Comparison of ENCODE assay signal across 1 cellular context in the genomic region with DNA sequence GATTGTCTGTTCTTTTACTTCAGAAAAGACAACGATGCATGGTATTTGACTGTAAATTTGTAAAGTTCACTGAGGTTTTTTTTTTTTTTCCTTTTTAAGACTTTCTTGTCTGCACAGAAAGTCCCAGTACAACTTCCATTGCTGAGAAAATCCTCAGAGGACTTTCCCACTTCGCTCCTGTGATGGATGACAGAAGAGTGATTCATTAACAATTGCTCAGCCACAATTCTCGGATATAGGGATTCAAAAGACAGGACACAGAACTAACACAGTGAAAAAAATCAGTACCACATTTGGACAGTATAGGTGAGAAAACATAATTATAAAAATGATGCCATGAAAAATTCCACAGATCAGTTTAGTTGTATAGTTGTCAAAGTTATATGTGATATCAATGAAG.
TF ChIP-seq lines count a peak whose summit lies in the region.

No MANE protein-coding gene starts in this region.

TF ChIP-seq in WTC11, 78 proteins besides CTCF, POLR2A, EP300 and RAD21 (continued from another document):
- TF ChIP-seq, protein P1, sequence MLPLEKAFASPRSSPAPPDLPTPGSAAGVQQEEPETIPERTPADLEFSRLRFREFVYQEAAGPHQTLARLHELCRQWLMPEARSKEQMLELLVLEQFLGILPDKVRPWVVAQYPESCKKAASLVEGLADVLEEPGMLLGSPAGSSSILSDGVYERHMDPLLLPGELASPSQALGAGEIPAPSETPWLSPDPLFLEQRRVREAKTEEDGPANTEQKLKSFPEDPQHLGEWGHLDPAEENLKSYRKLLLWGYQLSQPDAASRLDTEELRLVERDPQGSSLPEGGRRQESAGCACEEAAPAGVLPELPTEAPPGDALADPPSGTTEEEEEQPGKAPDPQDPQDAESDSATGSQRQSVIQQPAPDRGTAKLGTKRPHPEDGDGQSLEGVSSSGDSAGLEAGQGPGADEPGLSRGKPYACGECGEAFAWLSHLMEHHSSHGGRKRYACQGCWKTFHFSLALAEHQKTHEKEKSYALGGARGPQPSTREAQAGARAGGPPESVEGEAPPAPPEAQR (CRISPR knock-in tag; IDR thresholded peaks at IDR 0.05), result no peak
- TF ChIP-seq ZNF671 (CRISPR knock-in tag; IDR thresholded peaks at IDR 0.05) (no peak), GABPB1 (CRISPR knock-in tag; IDR thresholded peaks at IDR 0.05) (no peak), ZNF423 (CRISPR knock-in tag; IDR thresholded peaks at IDR 0.05) (no peak), FOXK1 (CRISPR knock-in tag; IDR thresholded peaks at IDR 0.05) (no peak)
